Comparison of ENCODE assay signal across 1 cellular context in genomic region chr17:80101160-80101945, GRCh38.
TF ChIP-seq lines count a peak whose summit lies in the region.

TSS of gene GAA (plus strand) at chr17:80101581. CDS start at chr17:80104587, 3,006 bp downstream.

TF ChIP-seq in GM12878, 131 proteins besides CTCF, POLR2A, EP300 and RAD21 (continued from another document):
- TF ChIP-seq RCOR1 (conservative IDR thresholded peaks at IDR 0.05; ENCODE audit: low read depth, low read length) (no peak), SUZ12 (IDR thresholded peaks at IDR 0.05; ENCODE audit: unreplicated experiment) (no peak), TCF12 (IDR thresholded peaks at IDR 0.05; ENCODE audit: low read depth, low read length) (no peak), BHLHE40 (IDR thresholded peaks at IDR 0.05; ENCODE audit: borderline replicate concordance in 1 of 2, low read depth in 2 of 2, low read length in 1 of 2) (peak; percentile 83 to 100), NRF1 (conservative IDR thresholded peaks at IDR 0.05; ENCODE audit: low read depth, low read length) (peak; percentile 79), EED (IDR thresholded peaks at IDR 0.05; ENCODE audit: low read depth) (no peak), E4F1 (IDR thresholded peaks at IDR 0.05; ENCODE audit: borderline replicate concordance, partially characterized antibody) (no peak), MTA2 (IDR thresholded peaks at IDR 0.05; ENCODE audit: low read depth) (no peak)
- TF ChIP-seq, protein P1, sequence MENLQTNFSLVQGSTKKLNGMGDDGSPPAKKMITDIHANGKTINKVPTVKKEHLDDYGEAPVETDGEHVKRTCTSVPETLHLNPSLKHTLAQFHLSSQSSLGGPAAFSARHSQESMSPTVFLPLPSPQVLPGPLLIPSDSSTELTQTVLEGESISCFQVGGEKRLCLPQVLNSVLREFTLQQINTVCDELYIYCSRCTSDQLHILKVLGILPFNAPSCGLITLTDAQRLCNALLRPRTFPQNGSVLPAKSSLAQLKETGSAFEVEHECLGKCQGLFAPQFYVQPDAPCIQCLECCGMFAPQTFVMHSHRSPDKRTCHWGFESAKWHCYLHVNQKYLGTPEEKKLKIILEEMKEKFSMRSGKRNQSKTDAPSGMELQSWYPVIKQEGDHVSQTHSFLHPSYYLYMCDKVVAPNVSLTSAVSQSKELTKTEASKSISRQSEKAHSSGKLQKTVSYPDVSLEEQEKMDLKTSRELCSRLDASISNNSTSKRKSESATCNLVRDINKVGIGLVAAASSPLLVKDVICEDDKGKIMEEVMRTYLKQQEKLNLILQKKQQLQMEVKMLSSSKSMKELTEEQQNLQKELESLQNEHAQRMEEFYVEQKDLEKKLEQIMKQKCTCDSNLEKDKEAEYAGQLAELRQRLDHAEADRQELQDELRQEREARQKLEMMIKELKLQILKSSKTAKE (IDR thresholded peaks at IDR 0.05; ENCODE audit: low read depth, poor library complexity, severe bottlenecking): no peak
